In genomic region chr7:155343661-155344121, GRCh38 we compare ENCODE assay signal across 21 cellular contexts. TPM values are rescaled to one million over a fixed set of nuclear protein-coding genes. Genes with fewer than 3 reads are reported as not detected.
DNase-seq lines count a peak whose midpoint lies in the region; ATAC-seq and TF ChIP-seq lines count a peak whose summit lies in the region.
"Had no signal": no experiment of that assay in that cellular context is flagged by ENCODE, and none has a peak within 500 bp of the region (broad histone marks: within the 10 kb centered on the region; RNA-seq: fewer than 3 reads in every experiment).

No MANE protein-coding gene starts in this region.

- WGBS in prostate gland = 61% methylated on average over 11 of the region's 11 CpGs

- peaks cover 11% of the 10 kb centered on the region for H3K79me2 ChIP-seq in OCI-LY3 (ENCODE audit: low read length)

- H3K27me3 ChIP-seq in OCI-LY3 (ENCODE audit: low read depth, low read length) (no peaks in the 10 kb centered on the region), lower lobe of right lung (ENCODE audit: low read depth) (peaks cover 5% of the 10 kb centered on the region), prostate gland (replicated peaks; ENCODE audit: insufficient read depth) (no peaks in the 10 kb centered on the region)

- H3K9me3 ChIP-seq in OCI-LY3 (ENCODE audit: insufficient read depth, low read length) = peaks cover 13% of the 10 kb centered on the region
- no peaks in the 10 kb centered on the region for H3K9me3 ChIP-seq in lower lobe of right lung
- H3K9me3 ChIP-seq in prostate gland = no peaks in the 10 kb centered on the region
- H3K9me3 ChIP-seq: esophagus muscularis mucosa, SK-N-SH had no signal

- intact Hi-C loops in lower lobe of right lung (cut with DNase I) = loop anchor here (10.0 kb wide), 1 partner anchor 149 kb away; no protein-coding TSS in a partner anchor
- intact Hi-C loops in prostate gland (cut with DNase I) = loop anchor here (2.0 to 5.0 kb wide), 3 partner anchors 153 to 431 kb away; no protein-coding TSS in a partner anchor

- peak overlapping the region; percentile 18 for H3K4me2 ChIP-seq in OCI-LY3 (ENCODE audit: low read length)

- DNase-seq in GM13976 (ENCODE audit: low spot score) (peak; percentile 24), lower lobe of right lung (peak; percentile 32), prostate gland (ENCODE audit: low spot score) (peak; percentile 2), NCI-H2171 (lab: John Stamatoyannopoulos, UW) (no peak), HUDEP-2 (lab: John Stamatoyannopoulos, UW; ENCODE audit: unreplicated experiment in 76 of 76) (no peak)
- DNase-seq: activated gamma-delta T cell, caudate nucleus, foreskin melanocyte, HCEC 1CT, Karpas-422, mesenchymal stem cell, NCI-H1436 treated with DMSO at 0.1 percent for 48 hours, NCI-H2107, NCI-H446 treated with DMSO at 0.1 percent for 48 hours, occipital lobe, OCI-M1, retina, SK-N-SH had no signal

- H3K36me3 ChIP-seq in OCI-LY3 (replicated peaks; ENCODE audit: low read depth, low read length) (peaks cover 44% of the 10 kb centered on the region), lower lobe of right lung (no peaks in the 10 kb centered on the region), prostate gland (no peaks in the 10 kb centered on the region)
- H3K36me3 ChIP-seq: esophagus muscularis mucosa had no signal

- in situ Hi-C loops in GM13976 (cut with MboI; ENCODE audit: low sequenced_read_pairs, unreplicated experiment) = loop anchor here (5.0 to 10.0 kb wide), 2 partner anchors 149 to 416 kb away; no protein-coding TSS in a partner anchor

- no peak for TF ChIP-seq POLR2A in prostate gland (IDR thresholded peaks at IDR 0.05)

- H4K20me1 ChIP-seq in OCI-LY3 (ENCODE audit: insufficient read depth, low read length) = no peaks in the 10 kb centered on the region

- peak overlapping the region; percentile 70; the same call in 1 of the 2 replicates for H3K9ac ChIP-seq in OCI-LY3 (ENCODE audit: low read length)
- H3K9ac ChIP-seq: SK-N-SH had no signal

- ATAC-seq in lower lobe of right lung (no peak), GM18907 (IDR thresholded peaks at IDR 0.05; ENCODE audit: unreplicated experiment) (no peak)

- TF ChIP-seq CTCF in GM13976 (IDR thresholded peaks at IDR 0.05; ENCODE audit: borderline replicate concordance, control extremely low read depth, extremely low read depth, insufficient read depth, missing control alignments) = no peak
- TF ChIP-seq CTCF in OCI-LY3 (IDR thresholded peaks at IDR 0.05; ENCODE audit: low read depth, low read length) = no peak
- no peak for TF ChIP-seq CTCF in lower lobe of right lung (IDR thresholded peaks at IDR 0.05)
- TF ChIP-seq CTCF in prostate gland (IDR thresholded peaks at IDR 0.05) = no peak

- H3K4me3 ChIP-seq in OCI-LY3 (ENCODE audit: low read length) = peak overlapping the region; percentile 10; the same call in 1 of the 2 replicates
- H3K4me3 ChIP-seq in lower lobe of right lung = no peak overlapping the region
- H3K4me3 ChIP-seq in prostate gland = no peak overlapping the region

- peaks cover 51% of the 10 kb centered on the region for H3K4me1 ChIP-seq in OCI-LY3 (ENCODE audit: low read length)
- H3K4me1 ChIP-seq in lower lobe of right lung = no peaks in the 10 kb centered on the region
- H3K4me1 ChIP-seq in prostate gland (replicated peaks) = no peaks in the 10 kb centered on the region

- H3K27ac ChIP-seq in OCI-LY3 (ENCODE audit: low read length) (peak overlapping the region; percentile 93), lower lobe of right lung (no peak overlapping the region), prostate gland (no peak overlapping the region)
- H3K27ac ChIP-seq: esophagus muscularis mucosa had no signal

- H2AFZ ChIP-seq in OCI-LY3 (ENCODE audit: low read depth, low read length) = no peak overlapping the region

RNA-seq across cellular contexts. Expression of gene INSIG1, which starts 46.0 kb away (rescaled TPM):
- total RNA-seq in lower lobe of right lung (70.9 TPM), prostate gland (100 to 1,000 TPM in 1 of 2 donors, 10 to 100 TPM in 1; 60.5 to 112 TPM)

Comparison
In these comparisons a context has a peak if more than half of its experiments do, and no peak if none do; other contexts are left out.
1. DNase-seq: peak in GM13976 (single experiment), lower lobe of right lung (single experiment) and prostate gland (single experiment); none in NCI-H2171 (single experiment) and HUDEP-2 (0 of 76).